ENCODE assay signal across 22 cellular contexts in the genomic region with DNA sequence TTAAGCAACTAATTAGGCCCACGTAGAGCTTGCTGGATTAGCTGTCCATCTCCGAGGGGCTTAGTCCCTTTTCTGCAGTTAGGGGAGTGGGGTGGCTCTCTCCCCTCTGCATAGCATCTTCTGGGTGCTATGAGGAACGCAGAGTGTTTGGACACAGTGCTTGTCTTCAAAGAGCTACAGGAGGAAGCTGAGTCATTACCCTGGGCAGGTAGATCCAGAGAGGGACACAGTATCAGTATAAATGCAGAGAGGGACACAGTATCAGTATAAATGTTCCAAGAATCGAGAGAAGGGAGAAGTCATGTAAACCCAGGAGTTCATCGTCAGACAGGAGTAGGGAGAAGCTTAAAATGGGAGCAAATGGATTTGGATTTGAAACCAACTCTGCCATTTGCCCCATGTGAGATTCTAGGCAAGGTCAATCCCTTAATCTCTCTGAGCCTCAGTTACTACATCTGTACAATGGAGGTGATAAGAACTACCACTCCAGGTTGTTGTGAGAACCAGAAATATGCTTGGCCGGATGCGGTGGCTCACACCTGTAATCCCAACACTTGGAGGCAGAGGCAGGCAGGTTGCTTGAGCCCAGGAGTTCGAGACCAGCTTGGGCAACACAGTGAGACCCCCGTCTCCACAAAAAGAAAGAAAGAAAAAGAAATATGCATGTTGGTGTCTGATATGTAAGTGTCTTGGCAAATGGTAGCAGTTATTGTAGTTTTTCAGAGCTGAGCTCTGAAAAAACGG. TPM values are rescaled to one million over a fixed set of nuclear protein-coding genes. Genes with fewer than 3 reads are reported as not detected.
"Had no signal": no experiment of that assay in that cellular context is flagged by ENCODE, and none has a peak within 500 bp of the region (broad histone marks: within the 10 kb centered on the region; RNA-seq: fewer than 3 reads in every experiment).

No MANE protein-coding gene starts in this region.

- DNase-seq: activated B cell treated with CpG ODN at 0.5 μM for 24 hours; activated CD4-positive, alpha-beta T cell treated with anti-CD3 and anti-CD28 coated beads for 48 hours; activated CD8-positive, alpha-beta T cell treated with anti-CD3 and anti-CD28 coated beads, Interleukin-2, amount 10 ng/mL, durations not matched to agents 7 days and 5 days; activated gamma-delta T cell treated with Interleukin-2 at 50 U/mL for 16 hours; activated naive CD8-positive, alpha-beta T cell treated with anti-CD3 and anti-CD28 coated beads for 36 hours; dermis blood vessel endothelial cell; left ventricle myocardium superior; mesenchymal stem cell; naive thymus-derived CD8-positive, alpha-beta T cell; occipital lobe; small intestine; stimulated activated CD4-positive, alpha-beta T cell treated with anti-CD3 and anti-CD28 coated beads, Interleukin-4, amount 100 ng/mL, for 4 hours; stimulated activated CD8-positive, alpha-beta memory T cell treated with anti-CD3 and anti-CD28 coated beads, Interleukin-4, amount 100 ng/mL, for 48 hours; stimulated activated naive CD8-positive, alpha-beta T cell treated with anti-CD3 and anti-CD28 coated beads, Interleukin-15, Interleukin-2, amounts not matched to agents 100 U/mL and 50 U/mL, for 24 hours; T-helper 2 cell; transverse colon had no signal

- ATAC-seq: activated CD8-positive, alpha-beta T cell treated with anti-CD3 and anti-CD28 coated beads, Interleukin-2, amount 10 ng/mL, durations not matched to agents 7 days and 5 days; left ventricle myocardium superior; naive thymus-derived CD8-positive, alpha-beta T cell; right cardiac atrium; stimulated activated naive CD8-positive, alpha-beta T cell treated with anti-CD3 and anti-CD28 coated beads, Interleukin-15, Interleukin-2, amounts not matched to agents 100 U/mL and 50 U/mL, for 24 hours had no signal

- H3K27ac ChIP-seq: transverse colon had no signal

- H3K9me3 ChIP-seq: transverse colon had no signal

- H3K36me3 ChIP-seq: transverse colon had no signal

- H3K4me3 ChIP-seq: transverse colon had no signal

- FAIRE-seq: small intestine had no signal

- H3K27me3 ChIP-seq: transverse colon had no signal

RNA-seq across cellular contexts. Expression of gene GHRH, which starts 5.5 kb away (rescaled TPM):
- total RNA-seq: activated B cell treated with CpG ODN at 0.5 μM for 24 hours; activated CD8-positive, alpha-beta T cell treated with anti-CD3 and anti-CD28 coated beads, Interleukin-2, amount 10 ng/mL, durations not matched to agents 7 days and 5 days; activated naive CD8-positive, alpha-beta T cell treated with anti-CD3 and anti-CD28 coated beads for 36 hours; cerebellum; dermis blood vessel endothelial cell; kidney epithelial cell; left ventricle myocardium superior; mucosa of gallbladder; naive thymus-derived CD8-positive, alpha-beta T cell; occipital lobe; progenitor cell of endocrine pancreas; transverse colon had no signal
- polyA plus RNA-seq: esophagus; naive thymus-derived CD8-positive, alpha-beta T cell; small intestine had no signal
